ENCODE assay signal across 1 cellular context in genomic region chr16:58421029-58421428, GRCh38.
TF ChIP-seq lines count a peak whose summit lies in the region.

No MANE protein-coding gene starts in this region.

TF ChIP-seq in GM23338, 12 proteins besides CTCF, POLR2A, EP300 and RAD21 (continued from another document):
- TF ChIP-seq ZNF462 (CRISPR knock-in tag; IDR thresholded peaks at IDR 0.05) (no peak), EZH2 (IDR thresholded peaks at IDR 0.05; ENCODE audit: low read depth, unreplicated experiment) (no peak), ZNF114 (CRISPR knock-in tag; IDR thresholded peaks at IDR 0.05) (no peak), ZNF331 (CRISPR knock-in tag; IDR thresholded peaks at IDR 0.05; ENCODE audit: low read depth) (no peak), NANOG (IDR thresholded peaks at IDR 0.05; ENCODE audit: borderline replicate concordance) (no peak), EZH2phosphoT487 (IDR thresholded peaks at IDR 0.05; ENCODE audit: unreplicated experiment) (no peak), STAT1 (IDR thresholded peaks at IDR 0.05; ENCODE audit: unreplicated experiment) (no peak)
TF ChIP-seq in GM23338: peak in this region for 0.
